In the genomic region with DNA sequence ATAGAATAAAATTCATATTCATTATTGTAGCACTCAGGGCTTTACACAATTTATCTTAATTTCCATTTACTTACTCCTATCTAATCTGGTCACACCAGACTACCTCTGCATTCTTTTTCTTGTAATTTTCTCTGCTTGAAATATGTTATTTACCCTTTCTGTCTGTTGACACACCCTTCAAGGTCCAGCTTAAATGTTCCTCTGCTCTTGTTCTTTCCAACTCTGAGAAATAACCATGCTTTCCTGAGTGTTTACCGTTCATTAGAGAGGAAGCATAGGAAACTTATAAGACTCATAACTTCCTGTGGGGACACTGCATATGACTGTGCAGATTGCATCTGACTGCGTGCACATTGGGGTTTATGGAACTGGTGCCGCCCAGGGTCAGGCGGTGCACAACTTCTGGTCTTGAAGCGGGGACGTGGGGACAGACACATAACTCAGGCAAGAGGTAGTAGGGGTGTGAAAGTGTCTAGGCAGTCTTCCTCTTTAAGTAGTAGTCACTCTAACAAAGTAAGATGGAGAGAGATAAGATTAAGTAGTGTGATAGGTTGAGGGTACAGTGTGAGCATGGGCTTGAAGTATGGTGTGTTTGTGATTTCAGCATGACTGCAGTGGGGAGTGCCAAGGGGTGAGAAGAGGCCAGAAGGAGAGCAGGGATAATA, we compare ENCODE assay signal across 8 cellular contexts. TPM values are rescaled to one million over a fixed set of nuclear protein-coding genes. Genes with fewer than 3 reads are reported as not detected.
A peak's percentile ranks its signal among the peaks of the same experiment; 100 is the strongest.
DNase-seq lines count a peak whose midpoint lies in the region; ATAC-seq and TF ChIP-seq lines count a peak whose summit lies in the region.

No MANE protein-coding gene starts in this region.

- H3K9ac ChIP-seq in mesenchymal stem cell (ENCODE audit: low read length) = no peak overlapping the region

- H2AK5ac ChIP-seq in mesenchymal stem cell (ENCODE audit: low read length, severe bottlenecking) = no peak overlapping the region

- H3K27ac Mint-ChIP-seq in Caco-2 (ENCODE audit: unreplicated experiment) = peak overlapping the region; percentile 82
- peak overlapping the region; percentile 93 for H3K27ac Mint-ChIP-seq in activated T-helper 1 cell treated with anti-CD3 and anti-CD28 coated beads, Interleukin-12 subunit alpha, Interleukin-12 subunit beta, Interleukin-2, Interleukin-4 antibody, amounts not matched to agents 30 ng/mL and 10 ng/mL and 1 ng/mL, durations not matched to agents 14 hours and 24 hours and 36 hours

- H2AFZ ChIP-seq in mesenchymal stem cell (ENCODE audit: low read depth, low read length) = no peak overlapping the region

- H2BK5ac ChIP-seq in mesenchymal stem cell (ENCODE audit: low read depth, low read length, poor library complexity, severe bottlenecking) = no peak overlapping the region

- no peak overlapping the region for H3K14ac ChIP-seq in mesenchymal stem cell (ENCODE audit: low read length in 2 of 2)

- peaks cover 31% of the 10 kb centered on the region for H3K4me1 Mint-ChIP-seq in Caco-2 (ENCODE audit: low read depth, unreplicated experiment)
- peaks cover 32% of the 10 kb centered on the region for H3K4me1 Mint-ChIP-seq in activated T-helper 1 cell treated with anti-CD3 and anti-CD28 coated beads, Interleukin-12 subunit alpha, Interleukin-12 subunit beta, Interleukin-2, Interleukin-4 antibody, amounts not matched to agents 30 ng/mL and 10 ng/mL and 1 ng/mL, durations not matched to agents 14 hours and 24 hours and 36 hours (ENCODE audit: low read depth)

- DNase-seq in Caco-2 = peak; percentile 71 to 85
- DNase-seq in NCI-H460 (ENCODE audit: extremely low read depth, low read depth) = peak; percentile 35
- peak; percentile 76 for DNase-seq in activated T-helper 1 cell treated with anti-CD3 and anti-CD28 coated beads, Interleukin-12 subunit alpha, Interleukin-12 subunit beta, Interleukin-2, Interleukin-4 antibody, amounts not matched to agents 30 ng/mL and 10 ng/mL and 1 ng/mL, durations not matched to agents 14 hours and 24 hours and 36 hours (ENCODE audit: low spot score)
- DNase-seq in mesenchymal stem cell = peak; percentile 61
- DNase-seq in stimulated activated naive CD8-positive, alpha-beta T cell treated with anti-CD3 and anti-CD28 coated beads, Interleukin-15, Interleukin-2, amounts not matched to agents 100 U/mL and 50 U/mL, for 24 hours = peak; percentile 86
- DNase-seq in DMS 273 treated with DMSO at 0.1 percent for 48 hours (lab: John Stamatoyannopoulos, UW) = no peak
- DNase-seq in NCI-H1105 (lab: John Stamatoyannopoulos, UW) = no peak
- no peak for DNase-seq in MG63

- no peak overlapping the region for H3K27ac ChIP-seq in mesenchymal stem cell (ENCODE audit: low read length, poor library complexity, severe bottlenecking)

- H3K79me1 ChIP-seq in mesenchymal stem cell (replicated peaks; ENCODE audit: low read length, poor library complexity, severe bottlenecking) = no peaks in the 10 kb centered on the region

- no peak overlapping the region for H3K4me3 ChIP-seq in Caco-2 (ENCODE audit: low read depth, low read length)
- no peak overlapping the region for H3K4me3 ChIP-seq in mesenchymal stem cell (ENCODE audit: insufficient read depth in 1 of 2, low read depth in 1 of 2, low read length in 2 of 2)
- H3K4me3 ChIP-seq in MG63 = no peak overlapping the region

- H3K18ac ChIP-seq in mesenchymal stem cell (ENCODE audit: low read depth in 1 of 2, low read length in 2 of 2) = peak overlapping the region; percentile 16 to 29

- no peak overlapping the region for H2BK120ac ChIP-seq in mesenchymal stem cell (ENCODE audit: low read depth, low read length)

- TSS peak; percentile 96 for BruUV-seq in Caco-2 (replicated peaks; lab: Mats Ljungman, UMichigan)

- 40% methylated on average over 6 of the region's 6 CpGs for WGBS in mesenchymal stem cell

- peak overlapping the region; percentile 52 for H3K4me3 Mint-ChIP-seq in Caco-2 (ENCODE audit: unreplicated experiment)
- H3K4me3 Mint-ChIP-seq in activated T-helper 1 cell treated with anti-CD3 and anti-CD28 coated beads, Interleukin-12 subunit alpha, Interleukin-12 subunit beta, Interleukin-2, Interleukin-4 antibody, amounts not matched to agents 30 ng/mL and 10 ng/mL and 1 ng/mL, durations not matched to agents 14 hours and 24 hours and 36 hours = peak overlapping the region; percentile 54

- H3K9me3 Mint-ChIP-seq in Caco-2 (ENCODE audit: unreplicated experiment) = no peaks in the 10 kb centered on the region
- H3K9me3 Mint-ChIP-seq in activated T-helper 1 cell treated with anti-CD3 and anti-CD28 coated beads, Interleukin-12 subunit alpha, Interleukin-12 subunit beta, Interleukin-2, Interleukin-4 antibody, amounts not matched to agents 30 ng/mL and 10 ng/mL and 1 ng/mL, durations not matched to agents 14 hours and 24 hours and 36 hours = no peaks in the 10 kb centered on the region

- H2BK12ac ChIP-seq in mesenchymal stem cell (ENCODE audit: low read length in 2 of 2) = peak overlapping the region in 1 of 2 experiments; percentile 2

- ATAC-seq in stimulated activated naive CD8-positive, alpha-beta T cell treated with anti-CD3 and anti-CD28 coated beads, Interleukin-15, Interleukin-2, amounts not matched to agents 100 U/mL and 50 U/mL, for 24 hours = peak; percentile 99

- no peaks in the 10 kb centered on the region for H3K27me3 Mint-ChIP-seq in Caco-2 (ENCODE audit: insufficient read depth, unreplicated experiment)
- no peaks in the 10 kb centered on the region for H3K27me3 Mint-ChIP-seq in activated T-helper 1 cell treated with anti-CD3 and anti-CD28 coated beads, Interleukin-12 subunit alpha, Interleukin-12 subunit beta, Interleukin-2, Interleukin-4 antibody, amounts not matched to agents 30 ng/mL and 10 ng/mL and 1 ng/mL, durations not matched to agents 14 hours and 24 hours and 36 hours (ENCODE audit: insufficient read depth)

- H3K4me1 ChIP-seq in Caco-2 (peaks cover 94% of the 10 kb centered on the region), mesenchymal stem cell (ENCODE audit: control insufficient read depth, insufficient read depth, low read depth, low read length) (no peaks in the 10 kb centered on the region)

- no peak overlapping the region for H3K4me2 ChIP-seq in mesenchymal stem cell (ENCODE audit: low read length, poor library complexity, severe bottlenecking)

- TF ChIP-seq CTCF in Caco-2 (IDR thresholded peaks at IDR 0.05; ENCODE audit: insufficient read depth in 1 of 2, low read depth in 1 of 2, low read length in 1 of 2, severe bottlenecking in 1 of 2, unreplicated experiment in 1 of 2) = no peak

- peaks cover 25% of the 10 kb centered on the region for H3K36me3 Mint-ChIP-seq in Caco-2 (ENCODE audit: insufficient read depth, unreplicated experiment)
- H3K36me3 Mint-ChIP-seq in activated T-helper 1 cell treated with anti-CD3 and anti-CD28 coated beads, Interleukin-12 subunit alpha, Interleukin-12 subunit beta, Interleukin-2, Interleukin-4 antibody, amounts not matched to agents 30 ng/mL and 10 ng/mL and 1 ng/mL, durations not matched to agents 14 hours and 24 hours and 36 hours (ENCODE audit: low read depth) = no peaks in the 10 kb centered on the region

- H3K36me3 ChIP-seq in Caco-2 (ENCODE audit: control insufficient read depth, insufficient read depth, low read length) = no peaks in the 10 kb centered on the region; the same call in 1 of the 2 replicates
- H3K36me3 ChIP-seq in mesenchymal stem cell (ENCODE audit: control insufficient read depth in 1 of 2, insufficient read depth in 2 of 2, low read depth in 1 of 2, low read length in 2 of 2) = no peaks in the 10 kb centered on the region
- no peaks in the 10 kb centered on the region for H3K36me3 ChIP-seq in MG63

- peak overlapping the region; percentile 14 for H4K91ac ChIP-seq in mesenchymal stem cell (ENCODE audit: low read length)

- H3K23ac ChIP-seq in mesenchymal stem cell (ENCODE audit: low read length in 2 of 2) = no peak overlapping the region

- intact Hi-C loops in Caco-2 (cut with micrococcal nuclease; ENCODE audit: unreplicated experiment) = loop anchor here (1.0 to 5.0 kb wide), 4 partner anchors 20 to 283 kb away; no protein-coding TSS in a partner anchor
- intact Hi-C loops in activated T-helper 1 cell treated with anti-CD3 and anti-CD28 coated beads, Interleukin-12 subunit alpha, Interleukin-12 subunit beta, Interleukin-2, Interleukin-4 antibody, amounts not matched to agents 30 ng/mL and 10 ng/mL and 1 ng/mL, durations not matched to agents 14 hours and 24 hours and 36 hours (cut with micrococcal nuclease) = loop anchor here (1.0 to 10.0 kb wide), 4 partner anchors 19 to 345 kb away; no protein-coding TSS in a partner anchor

- CTCF ChIA-PET in Caco-2 (lab: Charles Lee) = no interaction called here

- H3K27me3 ChIP-seq in Caco-2 (replicated peaks; ENCODE audit: control insufficient read depth, insufficient read depth, low read length) = no peaks in the 10 kb centered on the region
- H3K27me3 ChIP-seq in mesenchymal stem cell (ENCODE audit: control insufficient read depth in 1 of 2, insufficient read depth in 1 of 2, low read length in 2 of 2) = no peaks in the 10 kb centered on the region
- no peaks in the 10 kb centered on the region for H3K27me3 ChIP-seq in MG63

- H3K9me3 ChIP-seq in Caco-2 (no peaks in the 10 kb centered on the region), mesenchymal stem cell (ENCODE audit: control insufficient read depth, low read length) (no peaks in the 10 kb centered on the region), MG63 (no peaks in the 10 kb centered on the region)

- no peak overlapping the region for H4K8ac ChIP-seq in mesenchymal stem cell (ENCODE audit: low read length)

- POLR2A ChIA-PET in Caco-2 (lab: Charles Lee) = interaction anchor here (0.6 to 1.0 kb wide), 4 partner anchors 17 to 67 kb away, joined by 4 read pairs; no protein-coding TSS in a partner anchor

- H2BK15ac ChIP-seq in mesenchymal stem cell (ENCODE audit: low read depth, poor library complexity, severe bottlenecking) = no peak overlapping the region

- no peak overlapping the region for H3K4ac ChIP-seq in mesenchymal stem cell (ENCODE audit: low read depth in 1 of 2, low read length in 2 of 2)

RNA-seq across cellular contexts. Expression of a gene that starts 42.6 kb away (rescaled TPM):
- total RNA-seq in Caco-2 (2022) = 18.7 and 19.4 TPM in 2 replicates
- 6.9 and 7.3 TPM in 2 replicates for total RNA-seq in NCI-H460 (2014; rRNA removed; shearing (Covaris generic))
- 6.2 and 12.6 TPM in 2 replicates for polyA plus RNA-seq in NCI-H460 (2014; cell fraction: nucleus; rRNA removed)
- total RNA-seq in activated T-helper 1 cell treated with anti-CD3 and anti-CD28 coated beads, Interleukin-12 subunit alpha, Interleukin-12 subunit beta, Interleukin-2, Interleukin-4 antibody, amounts not matched to agents 30 ng/mL and 10 ng/mL and 1 ng/mL, durations not matched to agents 14 hours and 24 hours and 36 hours = 19.9 and 20.7 TPM in 2 replicates
- 12.5 TPM for polyA plus RNA-seq in mesenchymal stem cell (2013, experiment 1 of 2)
- polyA plus RNA-seq in mesenchymal stem cell (2013, experiment 2 of 2) = 11.9 TPM
- 3.6 and 5.9 TPM in 2 replicates for total RNA-seq in MG63 (2014; rRNA removed; shearing (Covaris generic); ENCODE audit: low replicate concordance)

RNA-seq across cellular contexts. Expression of a gene that starts 54.0 kb away (rescaled TPM):
- total RNA-seq in Caco-2 (2022) = 2,966 and 3,303 TPM in 2 replicates
- total RNA-seq in NCI-H460 (2014; rRNA removed; shearing (Covaris generic)) = 299 and 321 TPM in 2 replicates
- 140 and 163 TPM in 2 replicates for polyA plus RNA-seq in NCI-H460 (2014; cell fraction: nucleus; rRNA removed)
- total RNA-seq in activated T-helper 1 cell treated with anti-CD3 and anti-CD28 coated beads, Interleukin-12 subunit alpha, Interleukin-12 subunit beta, Interleukin-2, Interleukin-4 antibody, amounts not matched to agents 30 ng/mL and 10 ng/mL and 1 ng/mL, durations not matched to agents 14 hours and 24 hours and 36 hours = 226 and 234 TPM in 2 replicates
- 117 TPM for polyA plus RNA-seq in mesenchymal stem cell (2013, experiment 1 of 2)
- 119 TPM for polyA plus RNA-seq in mesenchymal stem cell (2013, experiment 2 of 2)
- total RNA-seq in MG63 (2014; rRNA removed; shearing (Covaris generic); ENCODE audit: low replicate concordance) = 0.72 and 2.1 TPM in 2 replicates

Comparison
In these comparisons a context has a peak if more than half of its experiments do, and no peak if none do; other contexts are left out.
1. DNase-seq: peak in Caco-2 (2 of 2), NCI-H460 (single experiment), activated T-helper 1 cell treated with anti-CD3 and anti-CD28 coated beads, Interleukin-12 subunit alpha, Interleukin-12 subunit beta, Interleukin-2, Interleukin-4 antibody, amounts not matched to agents 30 ng/mL and 10 ng/mL and 1 ng/mL, durations not matched to agents 14 hours and 24 hours and 36 hours (single experiment), mesenchymal stem cell (single experiment) and stimulated activated naive CD8-positive, alpha-beta T cell treated with anti-CD3 and anti-CD28 coated beads, Interleukin-15, Interleukin-2, amounts not matched to agents 100 U/mL and 50 U/mL, for 24 hours (single experiment); none in DMS 273 treated with DMSO at 0.1 percent for 48 hours (single experiment), NCI-H1105 (single experiment) and MG63 (single experiment).
2. RNA of a gene that starts 54.0 kb away (total RNA-seq): 2,966 to 3,303 TPM in Caco-2, 299 to 321 TPM in NCI-H460 and 226 to 234 TPM in activated T-helper 1 cell treated with anti-CD3 and anti-CD28 coated beads, Interleukin-12 subunit alpha, Interleukin-12 subunit beta, Interleukin-2, Interleukin-4 antibody, amounts not matched to agents 30 ng/mL and 10 ng/mL and 1 ng/mL, durations not matched to agents 14 hours and 24 hours and 36 hours; 0.72 to 2.1 TPM in MG63; every median in the first group is over 10 times any median in the second.